In genomic region chr12:42097971-42098370, GRCh38 we compare ENCODE assay signal across 8 cellular contexts. TPM values are rescaled to one million over a fixed set of nuclear protein-coding genes. Genes with fewer than 3 reads are reported as not detected.
DNase-seq lines count a peak whose midpoint lies in the region; ATAC-seq and TF ChIP-seq lines count a peak whose summit lies in the region.

No MANE protein-coding gene starts in this region.

- no peaks in the 10 kb centered on the region for H3K9me3 Mint-ChIP-seq in mesothelial cell of epicardium

- H3K27me3 ChIP-seq in MM.1S (replicated peaks; ENCODE audit: insufficient read depth, low read length): no peaks in the 10 kb centered on the region
- H3K27me3 ChIP-seq in GM23248 (replicated peaks; ENCODE audit: insufficient read depth): no peaks in the 10 kb centered on the region
- no peaks in the 10 kb centered on the region for H3K27me3 ChIP-seq in vagina
- no peaks in the 10 kb centered on the region for H3K27me3 ChIP-seq in PC-3 (ENCODE audit: low read length)

- H3K4me3 ChIP-seq in MM.1S (ENCODE audit: low read length) (no peak overlapping the region), fibroblast of villous mesenchyme (ENCODE audit: low read depth, low read length) (peak overlapping the region; percentile 14), GM23248 (no peak overlapping the region), vagina (no peak overlapping the region), PC-3 (ENCODE audit: low read length) (no peak overlapping the region)

- POLR2A ChIA-PET in PC-3 (lab: Charles Lee; ENCODE audit: unreplicated experiment): interaction anchor here (0.6 kb wide), 1 partner anchor 587 kb away, joined by 3 read pairs; no protein-coding TSS in a partner anchor

- peak overlapping the region; percentile 11; the same call in 1 of the 2 replicates for H3K27ac ChIP-seq in MM.1S (ENCODE audit: low read length)
- H3K27ac ChIP-seq in GM23248: no peak overlapping the region
- no peak overlapping the region for H3K27ac ChIP-seq in vagina
- H3K27ac ChIP-seq in PC-3 (ENCODE audit: low read length): no peak overlapping the region

- no peaks in the 10 kb centered on the region for H4K20me1 ChIP-seq in MM.1S (ENCODE audit: insufficient read depth, low read length)
- H4K20me1 ChIP-seq in GM23248 (ENCODE audit: insufficient read depth): no peaks in the 10 kb centered on the region
- H4K20me1 ChIP-seq in PC-3 (ENCODE audit: low read length): no peaks in the 10 kb centered on the region

- H3K4me1 Mint-ChIP-seq in mesothelial cell of epicardium: peaks cover 3% of the 10 kb centered on the region

- H3K27ac Mint-ChIP-seq in mesothelial cell of epicardium: no peak overlapping the region

- peak; percentile 94 for ATAC-seq in GM18502 (IDR thresholded peaks at IDR 0.05; ENCODE audit: poor library complexity, unreplicated experiment)
- peak; percentile 95 for ATAC-seq in GM21619 (IDR thresholded peaks at IDR 0.05; ENCODE audit: unreplicated experiment)
- ATAC-seq in PC-3: no peak

- DNase-seq in MM.1S (peak; percentile 30), fibroblast of villous mesenchyme (ENCODE audit: low read depth) (peak; percentile 71), GM23248 (no peak), mesothelial cell of epicardium (ENCODE audit: low spot score in 2 of 2, unreplicated experiment in 2 of 2) (no peak), vagina (ENCODE audit: extremely low spot score in 2 of 2) (no peak), PC-3 (no peak)

- H3K9me3 ChIP-seq in MM.1S (replicated peaks; ENCODE audit: insufficient read depth, low read length) (no peaks in the 10 kb centered on the region), GM23248 (ENCODE audit: low read depth) (no peaks in the 10 kb centered on the region), vagina (no peaks in the 10 kb centered on the region), PC-3 (ENCODE audit: low read length) (no peaks in the 10 kb centered on the region)

- peaks cover 18% of the 10 kb centered on the region for H3K36me3 Mint-ChIP-seq in mesothelial cell of epicardium

- no peaks in the 10 kb centered on the region for H3K27me3 Mint-ChIP-seq in mesothelial cell of epicardium (ENCODE audit: low read depth)

- no peak overlapping the region for H2AFZ ChIP-seq in MM.1S (ENCODE audit: low read length)
- no peak overlapping the region for H2AFZ ChIP-seq in GM23248
- H2AFZ ChIP-seq in PC-3 (ENCODE audit: low read length): no peak overlapping the region

- H3F3A ChIP-seq in MM.1S (ENCODE audit: insufficient read depth, low read length): no peaks in the 10 kb centered on the region
- no peaks in the 10 kb centered on the region for H3F3A ChIP-seq in GM23248 (ENCODE audit: insufficient read depth)
- H3F3A ChIP-seq in PC-3 (ENCODE audit: low read length, unreplicated experiment): no peaks in the 10 kb centered on the region

- no peak overlapping the region for H3K9ac ChIP-seq in MM.1S (ENCODE audit: low read length)
- H3K9ac ChIP-seq in GM23248: no peak overlapping the region
- H3K9ac ChIP-seq in PC-3 (ENCODE audit: low read length): no peak overlapping the region

- H3K79me2 ChIP-seq in MM.1S (ENCODE audit: low read length) (no peaks in the 10 kb centered on the region), GM23248 (ENCODE audit: insufficient read depth) (0 out of 2 replicates have a peak, but pooled peaks cover 4% of the 10 kb centered on the region), PC-3 (ENCODE audit: low read length) (no peaks in the 10 kb centered on the region)

- 97 to 99% methylated on average over 5 of the region's 5 CpGs for WGBS in GM23248 (ENCODE audit: low coverage in 1 of 2, low lambda C conversion rate in 2 of 2, missing lambda C conversion rate in 2 of 2), 2 experiments

- TF ChIP-seq POLR2A in vagina (IDR thresholded peaks at IDR 0.05): no peak

- H3K9me2 ChIP-seq in MM.1S (replicated peaks; ENCODE audit: insufficient read depth, low read length): no peaks in the 10 kb centered on the region
- H3K9me2 ChIP-seq in GM23248 (ENCODE audit: insufficient read depth): no peaks in the 10 kb centered on the region
- H3K9me2 ChIP-seq in PC-3 (replicated peaks; ENCODE audit: low read length): no peaks in the 10 kb centered on the region

- in situ Hi-C loops in GM23248 (cut with MboI): no loop called here

- no peaks in the 10 kb centered on the region for H3K36me3 ChIP-seq in MM.1S (replicated peaks; ENCODE audit: insufficient read depth, low read length)
- H3K36me3 ChIP-seq in GM23248 (ENCODE audit: low read depth): peaks cover 12% of the 10 kb centered on the region
- peaks cover 0 to 10% of the 10 kb centered on the region in 2 donors for H3K36me3 ChIP-seq in vagina
- H3K36me3 ChIP-seq in PC-3 (ENCODE audit: low read depth, low read length): no peaks in the 10 kb centered on the region

- CTCF ChIA-PET in PC-3 (lab: Charles Lee): no interaction called here

- H3K4me1 ChIP-seq in MM.1S (ENCODE audit: low read length): no peaks in the 10 kb centered on the region
- 0 out of 2 replicates have a peak, but pooled peaks cover 6% of the 10 kb centered on the region for H3K4me1 ChIP-seq in GM23248 (ENCODE audit: insufficient read depth)
- no peaks in the 10 kb centered on the region for H3K4me1 ChIP-seq in vagina
- peaks cover 7% of the 10 kb centered on the region; the same call in 1 of the 2 replicates for H3K4me1 ChIP-seq in PC-3 (ENCODE audit: insufficient read depth, low read length)

- intact Hi-C loops in vagina (cut with DNase I): no loop called here
- intact Hi-C loops in PC-3 (cut with micrococcal nuclease): no loop called here

- H3K4me2 ChIP-seq in MM.1S (ENCODE audit: low read depth, low read length) (peak overlapping the region; percentile 24; the same call in 1 of the 2 replicates), GM23248 (ENCODE audit: unreplicated experiment) (no peak overlapping the region), PC-3 (ENCODE audit: low read length) (no peak overlapping the region)

- no TSS peak for BruUV-seq in PC-3 (replicated peaks; lab: Mats Ljungman, UMichigan)

- TF ChIP-seq CTCF in MM.1S (IDR thresholded peaks at IDR 0.05; ENCODE audit: low read length) (no peak), fibroblast of villous mesenchyme (IDR thresholded peaks at IDR 0.05; ENCODE audit: insufficient read depth, low read depth, low read length) (no peak), mesothelial cell of epicardium (IDR thresholded peaks at IDR 0.05; ENCODE audit: unreplicated experiment) (no peak), vagina (IDR thresholded peaks at IDR 0.05) (no peak), PC-3 (conservative IDR thresholded peaks at IDR 0.05; ENCODE audit: low read depth, low read length) (no peak)

- H3K4me3 Mint-ChIP-seq in mesothelial cell of epicardium: no peak overlapping the region

RNA-seq across cellular contexts. Expression of gene GXYLT1, which starts 46.7 kb away (rescaled TPM):
- total RNA-seq in fibroblast of villous mesenchyme (11.0 and 22.0 TPM in 2 replicates), mesothelial cell of epicardium (36.3 to 39.8 TPM (median 38.1 TPM) in 3 replicates), vagina (11.8 TPM), PC-3 (2014; rRNA removed) (5.1 and 10.9 TPM in 2 replicates)
- 14.6 and 16.6 TPM in 2 replicates for total RNA-seq in GM23248 (2014; rRNA removed; shearing (Covaris generic))
- polyA plus RNA-seq in GM23248 (2016; fragmentation: Nextera tagmentation; extraction: Ambion mirVana): 13.7 and 14.8 TPM in 2 replicates

Comparison
In these comparisons a context has a peak if more than half of its experiments do, and no peak if none do; other contexts are left out.
1. DNase-seq: peak in MM.1S (single experiment) and fibroblast of villous mesenchyme (single experiment); none in GM23248 (single experiment), mesothelial cell of epicardium (0 of 2), vagina (0 of 2) and PC-3 (single experiment).